Comparison of ENCODE assay signal across 1 cellular context in the genomic region with DNA sequence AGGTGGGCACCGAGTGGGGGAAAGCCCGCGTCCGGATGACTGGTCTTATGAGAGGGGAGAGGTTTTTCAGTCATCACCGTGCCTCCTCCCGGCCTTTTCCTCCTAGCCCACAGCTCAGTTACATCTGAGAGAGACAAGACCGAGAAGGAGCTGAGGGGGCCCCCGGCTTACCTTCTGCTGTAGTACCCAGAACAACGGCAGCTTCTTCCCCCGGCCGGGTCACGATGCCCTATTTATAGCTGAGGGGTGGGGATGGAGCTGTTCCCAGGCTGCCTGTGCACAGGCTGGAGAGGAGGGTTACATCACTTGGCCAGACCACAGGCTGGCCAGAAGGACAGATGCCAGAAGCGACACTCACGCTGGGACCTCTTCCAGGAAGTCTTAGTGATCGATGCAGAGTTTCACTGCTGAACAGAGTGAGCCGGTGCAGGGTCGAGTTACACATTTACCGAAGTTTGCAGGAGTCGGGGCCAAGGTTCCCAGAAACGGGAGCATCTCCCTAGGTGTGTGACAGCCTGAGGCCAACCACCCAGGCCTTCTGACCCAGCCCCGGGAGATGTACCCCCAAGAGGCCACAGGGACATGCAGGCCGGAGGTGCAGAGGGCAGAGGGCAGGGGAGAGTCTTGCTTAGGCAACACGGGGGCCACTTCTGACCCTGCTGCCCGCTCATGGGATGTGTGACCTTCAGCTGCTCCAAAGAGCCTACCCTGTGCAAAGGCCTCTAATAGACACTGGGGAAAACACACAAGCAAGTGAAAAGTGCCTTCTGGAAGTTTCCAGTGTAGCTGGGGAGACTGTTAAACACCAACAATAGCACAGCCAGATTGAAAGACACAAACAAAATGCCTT.
A peak's percentile ranks its signal among the peaks of the same experiment; 100 is the strongest.
TF ChIP-seq lines count a peak whose summit lies in the region.

A gene (minus strand): TSS at position 208 of the 850 bp plus-strand sequence. CDS start 3,299 bp downstream, outside the sequence.

TF ChIP-seq in HepG2, 621 proteins besides CTCF, POLR2A, EP300 and RAD21 (continued from another document and continues in another):
- no peak; the same call in 1 of the 2 replicates for TF ChIP-seq HCFC1 (IDR thresholded peaks at IDR 0.05; ENCODE audit: low read depth, low read length)
- no peak; the same call in 1 of the 2 replicates for TF ChIP-seq TBP (CRISPR knock-in tag; IDR thresholded peaks at IDR 0.05)
- TF ChIP-seq, protein P1, sequence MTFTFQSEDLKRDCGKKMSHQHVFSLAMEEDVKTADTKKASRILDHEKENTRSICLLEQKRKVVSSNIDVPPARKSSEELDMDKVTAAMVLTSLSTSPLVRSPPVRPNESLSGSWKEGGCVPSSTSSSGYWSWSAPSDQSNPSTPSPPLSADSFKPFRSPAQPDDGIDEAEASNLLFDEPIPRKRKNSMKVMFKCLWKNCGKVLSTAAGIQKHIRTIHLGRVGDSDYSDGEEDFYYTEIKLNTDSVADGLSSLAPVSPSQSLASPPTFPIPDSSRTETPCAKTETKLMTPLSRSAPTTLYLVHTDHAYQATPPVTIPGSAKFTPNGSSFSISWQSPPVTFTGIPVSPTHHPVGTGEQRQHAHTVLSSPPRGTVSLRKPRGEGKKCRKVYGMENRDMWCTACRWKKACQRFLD (CRISPR knock-in tag; IDR thresholded peaks at IDR 0.05; ENCODE audit: borderline replicate concordance): peak; percentile 20; the same call in 1 of the 2 replicates
- peak; percentile 100 for TF ChIP-seq ESRRA (CRISPR knock-in tag; IDR thresholded peaks at IDR 0.05; ENCODE audit: low read depth)
- TF ChIP-seq, protein P2, sequence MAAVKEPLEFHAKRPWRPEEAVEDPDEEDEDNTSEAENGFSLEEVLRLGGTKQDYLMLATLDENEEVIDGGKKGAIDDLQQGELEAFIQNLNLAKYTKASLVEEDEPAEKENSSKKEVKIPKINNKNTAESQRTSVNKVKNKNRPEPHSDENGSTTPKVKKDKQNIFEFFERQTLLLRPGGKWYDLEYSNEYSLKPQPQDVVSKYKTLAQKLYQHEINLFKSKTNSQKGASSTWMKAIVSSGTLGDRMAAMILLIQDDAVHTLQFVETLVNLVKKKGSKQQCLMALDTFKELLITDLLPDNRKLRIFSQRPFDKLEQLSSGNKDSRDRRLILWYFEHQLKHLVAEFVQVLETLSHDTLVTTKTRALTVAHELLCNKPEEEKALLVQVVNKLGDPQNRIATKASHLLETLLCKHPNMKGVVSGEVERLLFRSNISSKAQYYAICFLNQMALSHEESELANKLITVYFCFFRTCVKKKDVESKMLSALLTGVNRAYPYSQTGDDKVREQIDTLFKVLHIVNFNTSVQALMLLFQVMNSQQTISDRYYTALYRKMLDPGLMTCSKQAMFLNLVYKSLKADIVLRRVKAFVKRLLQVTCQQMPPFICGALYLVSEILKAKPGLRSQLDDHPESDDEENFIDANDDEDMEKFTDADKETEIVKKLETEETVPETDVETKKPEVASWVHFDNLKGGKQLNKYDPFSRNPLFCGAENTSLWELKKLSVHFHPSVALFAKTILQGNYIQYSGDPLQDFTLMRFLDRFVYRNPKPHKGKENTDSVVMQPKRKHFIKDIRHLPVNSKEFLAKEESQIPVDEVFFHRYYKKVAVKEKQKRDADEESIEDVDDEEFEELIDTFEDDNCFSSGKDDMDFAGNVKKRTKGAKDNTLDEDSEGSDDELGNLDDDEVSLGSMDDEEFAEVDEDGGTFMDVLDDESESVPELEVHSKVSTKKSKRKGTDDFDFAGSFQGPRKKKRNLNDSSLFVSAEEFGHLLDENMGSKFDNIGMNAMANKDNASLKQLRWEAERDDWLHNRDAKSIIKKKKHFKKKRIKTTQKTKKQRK (IDR thresholded peaks at IDR 0.05; ENCODE audit: low read length): no peak
- TF ChIP-seq CREM (IDR thresholded peaks at IDR 0.05): peak; percentile 94
- no peak for TF ChIP-seq CREM (CRISPR knock-in tag; IDR thresholded peaks at IDR 0.05)
- no peak for TF ChIP-seq ZNF75D (CRISPR knock-in tag; IDR thresholded peaks at IDR 0.05; ENCODE audit: borderline replicate concordance)
- TF ChIP-seq, protein P3, sequence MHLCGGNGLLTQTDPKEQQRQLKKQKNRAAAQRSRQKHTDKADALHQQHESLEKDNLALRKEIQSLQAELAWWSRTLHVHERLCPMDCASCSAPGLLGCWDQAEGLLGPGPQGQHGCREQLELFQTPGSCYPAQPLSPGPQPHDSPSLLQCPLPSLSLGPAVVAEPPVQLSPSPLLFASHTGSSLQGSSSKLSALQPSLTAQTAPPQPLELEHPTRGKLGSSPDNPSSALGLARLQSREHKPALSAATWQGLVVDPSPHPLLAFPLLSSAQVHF (CRISPR knock-in tag; IDR thresholded peaks at IDR 0.05): no peak
- TF ChIP-seq, protein P4, sequence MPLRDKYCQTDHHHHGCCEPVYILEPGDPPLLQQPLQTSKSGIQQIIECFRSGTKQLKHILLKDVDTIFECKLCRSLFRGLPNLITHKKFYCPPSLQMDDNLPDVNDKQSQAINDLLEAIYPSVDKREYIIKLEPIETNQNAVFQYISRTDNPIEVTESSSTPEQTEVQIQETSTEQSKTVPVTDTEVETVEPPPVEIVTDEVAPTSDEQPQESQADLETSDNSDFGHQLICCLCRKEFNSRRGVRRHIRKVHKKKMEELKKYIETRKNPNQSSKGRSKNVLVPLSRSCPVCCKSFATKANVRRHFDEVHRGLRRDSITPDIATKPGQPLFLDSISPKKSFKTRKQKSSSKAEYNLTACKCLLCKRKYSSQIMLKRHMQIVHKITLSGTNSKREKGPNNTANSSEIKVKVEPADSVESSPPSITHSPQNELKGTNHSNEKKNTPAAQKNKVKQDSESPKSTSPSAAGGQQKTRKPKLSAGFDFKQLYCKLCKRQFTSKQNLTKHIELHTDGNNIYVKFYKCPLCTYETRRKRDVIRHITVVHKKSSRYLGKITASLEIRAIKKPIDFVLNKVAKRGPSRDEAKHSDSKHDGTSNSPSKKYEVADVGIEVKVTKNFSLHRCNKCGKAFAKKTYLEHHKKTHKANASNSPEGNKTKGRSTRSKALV (CRISPR knock-in tag; IDR thresholded peaks at IDR 0.05): peak; percentile 49; the same call in 1 of the 2 replicates
- TF ChIP-seq KDM3A (CRISPR knock-in tag; IDR thresholded peaks at IDR 0.05; ENCODE audit: low read depth): peak; percentile 90; the same call in 1 of the 2 replicates
- TF ChIP-seq, protein P5, sequence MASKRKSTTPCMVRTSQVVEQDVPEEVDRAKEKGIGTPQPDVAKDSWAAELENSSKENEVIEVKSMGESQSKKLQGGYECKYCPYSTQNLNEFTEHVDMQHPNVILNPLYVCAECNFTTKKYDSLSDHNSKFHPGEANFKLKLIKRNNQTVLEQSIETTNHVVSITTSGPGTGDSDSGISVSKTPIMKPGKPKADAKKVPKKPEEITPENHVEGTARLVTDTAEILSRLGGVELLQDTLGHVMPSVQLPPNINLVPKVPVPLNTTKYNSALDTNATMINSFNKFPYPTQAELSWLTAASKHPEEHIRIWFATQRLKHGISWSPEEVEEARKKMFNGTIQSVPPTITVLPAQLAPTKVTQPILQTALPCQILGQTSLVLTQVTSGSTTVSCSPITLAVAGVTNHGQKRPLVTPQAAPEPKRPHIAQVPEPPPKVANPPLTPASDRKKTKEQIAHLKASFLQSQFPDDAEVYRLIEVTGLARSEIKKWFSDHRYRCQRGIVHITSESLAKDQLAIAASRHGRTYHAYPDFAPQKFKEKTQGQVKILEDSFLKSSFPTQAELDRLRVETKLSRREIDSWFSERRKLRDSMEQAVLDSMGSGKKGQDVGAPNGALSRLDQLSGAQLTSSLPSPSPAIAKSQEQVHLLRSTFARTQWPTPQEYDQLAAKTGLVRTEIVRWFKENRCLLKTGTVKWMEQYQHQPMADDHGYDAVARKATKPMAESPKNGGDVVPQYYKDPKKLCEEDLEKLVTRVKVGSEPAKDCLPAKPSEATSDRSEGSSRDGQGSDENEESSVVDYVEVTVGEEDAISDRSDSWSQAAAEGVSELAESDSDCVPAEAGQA (IDR thresholded peaks at IDR 0.05; ENCODE audit: low read depth): no peak; the same call in 1 of the 2 replicates
- TF ChIP-seq, protein P5 (CRISPR knock-in tag; IDR thresholded peaks at IDR 0.05; ENCODE audit: borderline replicate concordance): no peak
- TF ChIP-seq TARDBP (CRISPR knock-in tag; IDR thresholded peaks at IDR 0.05): peak; percentile 98
- no peak for TF ChIP-seq MBD4 (IDR thresholded peaks at IDR 0.05; ENCODE audit: borderline replicate concordance, low read length)
- TF ChIP-seq SOX6 (IDR thresholded peaks at IDR 0.05): no peak
- TF ChIP-seq SOX6 (CRISPR knock-in tag; IDR thresholded peaks at IDR 0.05): peak; percentile 98
- TF ChIP-seq FOXM1 (CRISPR knock-in tag; IDR thresholded peaks at IDR 0.05): no peak
- no peak; the same call in 1 of the 2 replicates for TF ChIP-seq SAFB2 (CRISPR knock-in tag; IDR thresholded peaks at IDR 0.05; ENCODE audit: borderline replicate concordance, low read depth)
- TF ChIP-seq XRCC5 (optimal IDR thresholded peaks at IDR 0.05; ENCODE audit: low read length): peak; percentile 54
- 0 out of 2 replicates have a peak, but pooled peaks have one; percentile 39 for TF ChIP-seq ARHGAP35 (CRISPR knock-in tag; IDR thresholded peaks at IDR 0.05; ENCODE audit: borderline replicate concordance)
- TF ChIP-seq, protein P6, sequence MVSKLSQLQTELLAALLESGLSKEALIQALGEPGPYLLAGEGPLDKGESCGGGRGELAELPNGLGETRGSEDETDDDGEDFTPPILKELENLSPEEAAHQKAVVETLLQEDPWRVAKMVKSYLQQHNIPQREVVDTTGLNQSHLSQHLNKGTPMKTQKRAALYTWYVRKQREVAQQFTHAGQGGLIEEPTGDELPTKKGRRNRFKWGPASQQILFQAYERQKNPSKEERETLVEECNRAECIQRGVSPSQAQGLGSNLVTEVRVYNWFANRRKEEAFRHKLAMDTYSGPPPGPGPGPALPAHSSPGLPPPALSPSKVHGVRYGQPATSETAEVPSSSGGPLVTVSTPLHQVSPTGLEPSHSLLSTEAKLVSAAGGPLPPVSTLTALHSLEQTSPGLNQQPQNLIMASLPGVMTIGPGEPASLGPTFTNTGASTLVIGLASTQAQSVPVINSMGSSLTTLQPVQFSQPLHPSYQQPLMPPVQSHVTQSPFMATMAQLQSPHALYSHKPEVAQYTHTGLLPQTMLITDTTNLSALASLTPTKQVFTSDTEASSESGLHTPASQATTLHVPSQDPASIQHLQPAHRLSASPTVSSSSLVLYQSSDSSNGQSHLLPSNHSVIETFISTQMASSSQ (IDR thresholded peaks at IDR 0.05; ENCODE audit: low read depth): peak; percentile 95
- TF ChIP-seq, protein P6 (CRISPR knock-in tag; IDR thresholded peaks at IDR 0.05; ENCODE audit: borderline replicate concordance): peak; percentile 99
- TF ChIP-seq GZF1 (CRISPR knock-in tag; IDR thresholded peaks at IDR 0.05): peak; percentile 43; the same call in 1 of the 2 replicates
- TF ChIP-seq ZFP62 (CRISPR knock-in tag; IDR thresholded peaks at IDR 0.05): no peak
- TF ChIP-seq MIER2 (CRISPR knock-in tag; IDR thresholded peaks at IDR 0.05): peak; percentile 75
- peak; percentile 87 for TF ChIP-seq KAT8 (CRISPR knock-in tag; IDR thresholded peaks at IDR 0.05)
- TF ChIP-seq SP140L (CRISPR knock-in tag; IDR thresholded peaks at IDR 0.05; ENCODE audit: borderline replicate concordance): peak; percentile 82; the same call in 1 of the 2 replicates
- no peak for TF ChIP-seq ZNF550 (CRISPR knock-in tag; IDR thresholded peaks at IDR 0.05; ENCODE audit: borderline replicate concordance)
- TF ChIP-seq ZNF563 (CRISPR knock-in tag; IDR thresholded peaks at IDR 0.05): peak; percentile 92
- peak; percentile 51; the same call in 1 of the 2 replicates for TF ChIP-seq ZNF629 (CRISPR knock-in tag; conservative IDR thresholded peaks at IDR 0.05)
- TF ChIP-seq ZNF652 (CRISPR knock-in tag; IDR thresholded peaks at IDR 0.05; ENCODE audit: borderline replicate concordance, low read depth): peak; percentile 45; the same call in 1 of the 2 replicates
- TF ChIP-seq, protein P7, sequence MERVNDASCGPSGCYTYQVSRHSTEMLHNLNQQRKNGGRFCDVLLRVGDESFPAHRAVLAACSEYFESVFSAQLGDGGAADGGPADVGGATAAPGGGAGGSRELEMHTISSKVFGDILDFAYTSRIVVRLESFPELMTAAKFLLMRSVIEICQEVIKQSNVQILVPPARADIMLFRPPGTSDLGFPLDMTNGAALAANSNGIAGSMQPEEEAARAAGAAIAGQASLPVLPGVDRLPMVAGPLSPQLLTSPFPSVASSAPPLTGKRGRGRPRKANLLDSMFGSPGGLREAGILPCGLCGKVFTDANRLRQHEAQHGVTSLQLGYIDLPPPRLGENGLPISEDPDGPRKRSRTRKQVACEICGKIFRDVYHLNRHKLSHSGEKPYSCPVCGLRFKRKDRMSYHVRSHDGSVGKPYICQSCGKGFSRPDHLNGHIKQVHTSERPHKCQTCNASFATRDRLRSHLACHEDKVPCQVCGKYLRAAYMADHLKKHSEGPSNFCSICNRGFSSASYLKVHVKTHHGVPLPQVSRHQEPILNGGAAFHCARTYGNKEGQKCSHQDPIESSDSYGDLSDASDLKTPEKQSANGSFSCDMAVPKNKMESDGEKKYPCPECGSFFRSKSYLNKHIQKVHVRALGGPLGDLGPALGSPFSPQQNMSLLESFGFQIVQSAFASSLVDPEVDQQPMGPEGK (CRISPR knock-in tag; IDR thresholded peaks at IDR 0.05): peak; percentile 99
- no peak for TF ChIP-seq ZNF468 (CRISPR knock-in tag; IDR thresholded peaks at IDR 0.05)
- peak; percentile 44; the same call in 1 of the 2 replicates for TF ChIP-seq BORCS8-MEF2B (CRISPR knock-in tag; IDR thresholded peaks at IDR 0.05)
- TF ChIP-seq KDM6A (CRISPR knock-in tag; IDR thresholded peaks at IDR 0.05; ENCODE audit: low read depth): peak; percentile 98
- peak; percentile 89 for TF ChIP-seq FOSL2 (CRISPR knock-in tag; IDR thresholded peaks at IDR 0.05)
